1 cellular context compared by ENCODE assay signal in the genomic region with DNA sequence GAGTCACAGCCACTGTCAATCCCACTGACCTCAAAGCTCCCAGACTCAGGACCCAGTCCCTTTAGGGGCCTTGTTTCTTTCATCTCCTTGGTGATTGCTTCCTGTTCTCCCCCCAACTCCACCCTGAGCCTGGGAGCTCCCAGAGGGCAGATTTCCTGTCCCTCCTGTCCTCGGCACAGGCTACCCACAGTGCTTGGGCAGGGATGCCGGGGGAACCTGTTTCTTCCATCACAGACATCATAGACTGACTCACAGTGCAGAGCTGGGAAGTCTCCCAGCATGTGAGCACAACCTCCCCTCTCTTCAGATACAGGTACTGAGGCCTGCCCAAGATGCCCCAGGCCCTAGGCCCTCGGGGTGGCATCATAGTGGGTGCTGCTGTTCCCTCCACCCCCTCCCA.
TF ChIP-seq lines count a peak whose summit lies in the region.

No MANE protein-coding gene starts in this region.

TF ChIP-seq in A549, 52 proteins besides CTCF, POLR2A, EP300 and RAD21 (continued from another document):
- no peak for TF ChIP-seq SREBF2 (IDR thresholded peaks at IDR 0.05)
- no peak for TF ChIP-seq EHF (CRISPR knock-in tag; IDR thresholded peaks at IDR 0.05)
- TF ChIP-seq HDAC2 (IDR thresholded peaks at IDR 0.05) = no peak
- TF ChIP-seq ZFP36 (IDR thresholded peaks at IDR 0.05; ENCODE audit: borderline replicate concordance, partially characterized antibody) = no peak
- no peak for TF ChIP-seq ZNF302 (CRISPR knock-in tag; IDR thresholded peaks at IDR 0.05)
- TF ChIP-seq, protein P1, sequence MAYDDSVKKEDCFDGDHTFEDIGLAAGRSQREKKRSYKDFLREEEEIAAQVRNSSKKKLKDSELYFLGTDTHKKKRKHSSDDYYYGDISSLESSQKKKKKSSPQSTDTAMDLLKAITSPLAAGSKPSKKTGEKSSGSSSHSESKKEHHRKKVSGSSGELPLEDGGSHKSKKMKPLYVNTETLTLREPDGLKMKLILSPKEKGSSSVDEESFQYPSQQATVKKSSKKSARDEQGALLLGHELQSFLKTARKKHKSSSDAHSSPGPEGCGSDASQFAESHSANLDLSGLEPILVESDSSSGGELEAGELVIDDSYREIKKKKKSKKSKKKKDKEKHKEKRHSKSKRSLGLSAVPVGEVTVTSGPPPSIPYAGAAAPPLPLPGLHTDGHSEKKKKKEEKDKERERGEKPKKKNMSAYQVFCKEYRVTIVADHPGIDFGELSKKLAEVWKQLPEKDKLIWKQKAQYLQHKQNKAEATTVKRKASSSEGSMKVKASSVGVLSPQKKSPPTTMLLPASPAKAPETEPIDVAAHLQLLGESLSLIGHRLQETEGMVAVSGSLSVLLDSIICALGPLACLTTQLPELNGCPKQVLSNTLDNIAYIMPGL (CRISPR knock-in tag; IDR thresholded peaks at IDR 0.05; ENCODE audit: borderline replicate concordance) = no peak
- no peak for TF ChIP-seq MYC (IDR thresholded peaks at IDR 0.05; ENCODE audit: borderline replicate concordance, low read length)
- TF ChIP-seq, protein P2, sequence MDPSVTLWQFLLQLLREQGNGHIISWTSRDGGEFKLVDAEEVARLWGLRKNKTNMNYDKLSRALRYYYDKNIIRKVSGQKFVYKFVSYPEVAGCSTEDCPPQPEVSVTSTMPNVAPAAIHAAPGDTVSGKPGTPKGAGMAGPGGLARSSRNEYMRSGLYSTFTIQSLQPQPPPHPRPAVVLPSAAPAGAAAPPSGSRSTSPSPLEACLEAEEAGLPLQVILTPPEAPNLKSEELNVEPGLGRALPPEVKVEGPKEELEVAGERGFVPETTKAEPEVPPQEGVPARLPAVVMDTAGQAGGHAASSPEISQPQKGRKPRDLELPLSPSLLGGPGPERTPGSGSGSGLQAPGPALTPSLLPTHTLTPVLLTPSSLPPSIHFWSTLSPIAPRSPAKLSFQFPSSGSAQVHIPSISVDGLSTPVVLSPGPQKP (IDR thresholded peaks at IDR 0.05; ENCODE audit: low read depth, low read length) = no peak
- no peak for TF ChIP-seq RARB (CRISPR knock-in tag; IDR thresholded peaks at IDR 0.05)
